Comparison of ENCODE assay signal across 1 cellular context in genomic region chr17:78263063-78263735, GRCh38.
TF ChIP-seq lines count a peak whose summit lies in the region.

No MANE protein-coding gene starts in this region.

TF ChIP-seq in HepG2, 621 proteins besides CTCF, POLR2A, EP300 and RAD21 (continued from another document and continues in another):
- TF ChIP-seq UBTF (CRISPR knock-in tag; IDR thresholded peaks at IDR 0.05) = peak; percentile 84
- TF ChIP-seq ZNF263 (CRISPR knock-in tag; IDR thresholded peaks at IDR 0.05) = peak; percentile 72; the same call in 1 of the 2 replicates
- TF ChIP-seq TCF12 (IDR thresholded peaks at IDR 0.05) = no peak
- TF ChIP-seq TCF12 (CRISPR knock-in tag; IDR thresholded peaks at IDR 0.05) = no peak
- TF ChIP-seq ZNF740 (CRISPR knock-in tag; IDR thresholded peaks at IDR 0.05) = no peak
- no peak for TF ChIP-seq TAF1 (CRISPR knock-in tag; IDR thresholded peaks at IDR 0.05)
- no peak for TF ChIP-seq ZNF24 (IDR thresholded peaks at IDR 0.05)
- peak; percentile 84; the same call in 1 of the 2 replicates for TF ChIP-seq NCOA2 (CRISPR knock-in tag; IDR thresholded peaks at IDR 0.05)
- no peak for TF ChIP-seq MXD4 (CRISPR knock-in tag; IDR thresholded peaks at IDR 0.05)
- TF ChIP-seq GATA4 (IDR thresholded peaks at IDR 0.05; ENCODE audit: borderline replicate concordance, low read depth) = peak; percentile 66; the same call in 1 of the 2 replicates
- no peak; the same call in 1 of the 2 replicates for TF ChIP-seq ZNF749 (CRISPR knock-in tag; IDR thresholded peaks at IDR 0.05; ENCODE audit: borderline replicate concordance)
- TF ChIP-seq RBM22 (optimal IDR thresholded peaks at IDR 0.05; ENCODE audit: low read length) = no peak
- peak; percentile 99 for TF ChIP-seq ELF3 (CRISPR knock-in tag; IDR thresholded peaks at IDR 0.05)
- peak; percentile 51; the same call in 1 of the 2 replicates for TF ChIP-seq DMAP1 (CRISPR knock-in tag; IDR thresholded peaks at IDR 0.05)
- TF ChIP-seq HMGA1 (CRISPR knock-in tag; conservative IDR thresholded peaks at IDR 0.05) = no peak
- TF ChIP-seq ZNF503 (CRISPR knock-in tag; IDR thresholded peaks at IDR 0.05) = no peak
- TF ChIP-seq TFE3 (CRISPR knock-in tag; IDR thresholded peaks at IDR 0.05) = peak; percentile 77
- 0 out of 2 replicates have a peak, but pooled peaks have one; percentile 31 for TF ChIP-seq ZNF746 (CRISPR knock-in tag; IDR thresholded peaks at IDR 0.05)
- no peak for TF ChIP-seq ZNF660 (CRISPR knock-in tag; IDR thresholded peaks at IDR 0.05; ENCODE audit: borderline replicate concordance, low read depth)
- TF ChIP-seq POGK (CRISPR knock-in tag; conservative IDR thresholded peaks at IDR 0.05) = peak; percentile 64
- no peak for TF ChIP-seq ZFP90 (CRISPR knock-in tag; IDR thresholded peaks at IDR 0.05; ENCODE audit: borderline replicate concordance)
- TF ChIP-seq ZFY (CRISPR knock-in tag; IDR thresholded peaks at IDR 0.05) = peak; percentile 74; the same call in 1 of the 2 replicates
- TF ChIP-seq TGIF2 (CRISPR knock-in tag; IDR thresholded peaks at IDR 0.05) = peak; percentile 55; the same call in 1 of the 2 replicates
- TF ChIP-seq FOXP4 (CRISPR knock-in tag; IDR thresholded peaks at IDR 0.05) = peak; percentile 65; the same call in 1 of the 2 replicates
- no peak for TF ChIP-seq NKX3-1 (CRISPR knock-in tag; IDR thresholded peaks at IDR 0.05)
- peak; percentile 39; the same call in 1 of the 2 replicates for TF ChIP-seq PITX1 (CRISPR knock-in tag; IDR thresholded peaks at IDR 0.05)
- TF ChIP-seq ZNF350 (CRISPR knock-in tag; IDR thresholded peaks at IDR 0.05; ENCODE audit: borderline replicate concordance, low read depth) = peak; percentile 42; the same call in 1 of the 2 replicates
- no peak for TF ChIP-seq ZBTB44 (CRISPR knock-in tag; IDR thresholded peaks at IDR 0.05)
- TF ChIP-seq GATAD2A (CRISPR knock-in tag; IDR thresholded peaks at IDR 0.05) = peak; percentile 71
- no peak for TF ChIP-seq MNT (IDR thresholded peaks at IDR 0.05)
- TF ChIP-seq ZNF382 (CRISPR knock-in tag; IDR thresholded peaks at IDR 0.05; ENCODE audit: borderline replicate concordance) = no peak
- peak; percentile 40; the same call in 1 of the 2 replicates for TF ChIP-seq TBX2 (CRISPR knock-in tag; IDR thresholded peaks at IDR 0.05; ENCODE audit: borderline replicate concordance)
- no peak for TF ChIP-seq SRF (IDR thresholded peaks at IDR 0.05; ENCODE audit: low read depth, low read length)
- TF ChIP-seq FOXA1 (IDR thresholded peaks at IDR 0.05) = no peak
- peak; percentile 36; the same call in 1 of the 2 replicates for TF ChIP-seq FOXA1 (CRISPR knock-in tag; IDR thresholded peaks at IDR 0.05)
- peak; percentile 62; the same call in 1 of the 2 replicates for TF ChIP-seq ZNF335 (CRISPR knock-in tag; IDR thresholded peaks at IDR 0.05)
- no peak for TF ChIP-seq MAF1 (CRISPR knock-in tag; IDR thresholded peaks at IDR 0.05; ENCODE audit: borderline replicate concordance)
- peak; percentile 62; the same call in 1 of the 2 replicates for TF ChIP-seq ARID4A (CRISPR knock-in tag; IDR thresholded peaks at IDR 0.05; ENCODE audit: borderline replicate concordance)
- TF ChIP-seq ZEB1 (IDR thresholded peaks at IDR 0.05; ENCODE audit: insufficient replicate concordance, low read depth) = no peak
- 0 out of 2 replicates have a peak, but pooled peaks have one; percentile 30 for TF ChIP-seq ZHX1 (CRISPR knock-in tag; IDR thresholded peaks at IDR 0.05; ENCODE audit: low read depth)
- TF ChIP-seq IRF2 (CRISPR knock-in tag; IDR thresholded peaks at IDR 0.05) = peak; percentile 59; the same call in 1 of the 2 replicates
